In the genomic region with DNA sequence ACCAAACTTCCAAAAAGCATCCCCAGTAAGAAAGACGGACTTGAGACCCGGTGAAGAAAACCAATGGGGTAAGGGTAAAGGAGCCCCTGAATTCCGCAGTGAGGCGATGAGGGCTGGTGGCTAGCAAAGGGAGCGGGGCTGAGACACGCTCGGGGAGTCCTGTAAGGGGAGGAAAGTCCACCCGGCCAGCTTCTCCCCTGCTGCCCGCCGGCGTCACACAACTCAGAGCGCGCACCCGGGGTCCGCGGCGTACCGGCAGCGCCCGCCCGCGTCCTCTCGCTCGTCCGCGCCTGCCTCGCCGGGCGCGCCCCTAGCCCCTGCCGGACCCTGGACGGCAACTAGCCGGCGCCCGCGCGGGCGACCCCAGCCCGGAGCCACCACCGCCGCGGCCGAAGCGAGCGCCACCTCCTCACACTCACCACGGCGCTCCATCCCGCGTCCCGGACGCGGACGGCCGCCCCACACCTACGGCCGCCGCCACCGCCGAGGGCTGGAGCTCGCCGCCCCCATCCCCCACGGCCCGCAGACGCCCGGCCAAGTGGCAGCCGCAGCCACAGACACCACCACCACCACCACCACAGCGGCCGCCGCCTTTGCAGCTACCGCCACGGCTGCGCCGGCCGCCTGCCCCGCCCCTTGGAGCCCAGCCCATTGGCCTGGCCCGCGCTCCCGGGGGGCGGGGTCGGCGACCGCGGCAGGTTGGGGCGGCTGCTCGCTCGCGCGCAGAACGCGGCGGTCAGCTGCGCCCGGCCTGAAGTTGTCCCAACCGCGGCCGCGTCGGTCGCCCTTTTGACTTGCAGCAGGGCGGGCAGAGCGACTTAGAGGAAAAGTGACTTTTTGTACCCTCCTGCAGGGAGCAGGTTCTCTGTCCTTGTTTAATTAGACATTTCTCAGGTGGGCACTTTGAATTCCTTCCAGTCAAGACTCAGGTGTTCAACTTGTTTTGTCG, we compare ENCODE assay signal across 1 cellular context.
TF ChIP-seq lines count a peak whose summit lies in the region.

No MANE protein-coding gene starts in this region.

TF ChIP-seq in HEK293, 187 proteins besides CTCF, POLR2A, EP300 and RAD21 (continued from another document):
- TF ChIP-seq, protein P1, sequence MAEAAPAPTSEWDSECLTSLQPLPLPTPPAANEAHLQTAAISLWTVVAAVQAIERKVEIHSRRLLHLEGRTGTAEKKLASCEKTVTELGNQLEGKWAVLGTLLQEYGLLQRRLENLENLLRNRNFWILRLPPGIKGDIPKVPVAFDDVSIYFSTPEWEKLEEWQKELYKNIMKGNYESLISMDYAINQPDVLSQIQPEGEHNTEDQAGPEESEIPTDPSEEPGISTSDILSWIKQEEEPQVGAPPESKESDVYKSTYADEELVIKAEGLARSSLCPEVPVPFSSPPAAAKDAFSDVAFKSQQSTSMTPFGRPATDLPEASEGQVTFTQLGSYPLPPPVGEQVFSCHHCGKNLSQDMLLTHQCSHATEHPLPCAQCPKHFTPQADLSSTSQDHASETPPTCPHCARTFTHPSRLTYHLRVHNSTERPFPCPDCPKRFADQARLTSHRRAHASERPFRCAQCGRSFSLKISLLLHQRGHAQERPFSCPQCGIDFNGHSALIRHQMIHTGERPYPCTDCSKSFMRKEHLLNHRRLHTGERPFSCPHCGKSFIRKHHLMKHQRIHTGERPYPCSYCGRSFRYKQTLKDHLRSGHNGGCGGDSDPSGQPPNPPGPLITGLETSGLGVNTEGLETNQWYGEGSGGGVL (tag by site-specific recombination; IDR thresholded peaks at IDR 0.05), result peak; percentile 27; the same call in 1 of the 2 replicates
- TF ChIP-seq, protein P2, sequence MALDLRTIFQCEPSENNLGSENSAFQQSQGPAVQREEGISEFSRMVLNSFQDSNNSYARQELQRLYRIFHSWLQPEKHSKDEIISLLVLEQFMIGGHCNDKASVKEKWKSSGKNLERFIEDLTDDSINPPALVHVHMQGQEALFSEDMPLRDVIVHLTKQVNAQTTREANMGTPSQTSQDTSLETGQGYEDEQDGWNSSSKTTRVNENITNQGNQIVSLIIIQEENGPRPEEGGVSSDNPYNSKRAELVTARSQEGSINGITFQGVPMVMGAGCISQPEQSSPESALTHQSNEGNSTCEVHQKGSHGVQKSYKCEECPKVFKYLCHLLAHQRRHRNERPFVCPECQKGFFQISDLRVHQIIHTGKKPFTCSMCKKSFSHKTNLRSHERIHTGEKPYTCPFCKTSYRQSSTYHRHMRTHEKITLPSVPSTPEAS (tag by site-specific recombination; IDR thresholded peaks at IDR 0.05), result no peak
- TF ChIP-seq ZIC2 (tag by site-specific recombination; IDR thresholded peaks at IDR 0.05), result no peak
